Comparison of ENCODE assay signal across 9 cellular contexts in the genomic region with DNA sequence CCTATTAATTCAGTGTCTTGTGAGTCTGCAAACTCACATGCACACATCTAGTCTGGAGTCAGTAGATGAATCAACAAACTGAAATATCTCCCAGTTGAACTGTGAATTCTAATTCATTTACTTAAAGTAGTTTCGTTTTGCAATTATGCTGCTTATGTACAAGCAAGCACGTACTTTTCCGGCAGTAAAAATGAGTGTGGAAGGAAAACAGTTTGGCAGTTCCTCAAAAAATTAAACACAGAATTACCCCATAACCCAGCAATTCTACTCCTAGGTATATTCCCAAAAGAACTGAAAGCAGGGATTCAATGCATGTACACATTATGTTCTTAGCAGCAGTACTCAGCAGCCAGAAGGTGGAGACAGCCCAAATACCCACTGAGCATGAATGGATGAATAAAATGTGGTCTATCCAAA. TPM values are rescaled to one million over a fixed set of nuclear protein-coding genes. Genes with fewer than 3 reads are reported as not detected.
DNase-seq lines count a peak whose midpoint lies in the region; ATAC-seq, FAIRE-seq and TF ChIP-seq lines count a peak whose summit lies in the region.
"Had no signal": no experiment of that assay in that cellular context is flagged by ENCODE, and none has a peak within 500 bp of the region (broad histone marks: within the 10 kb centered on the region; RNA-seq: fewer than 3 reads in every experiment).

No MANE protein-coding gene starts in this region.

- peak; percentile 33 for TF ChIP-seq CTCF in astrocyte of the cerebellum (IDR thresholded peaks at IDR 0.05; ENCODE audit: low read depth, low read length, missing control alignments)
- TF ChIP-seq CTCF in MCF 10A (IDR thresholded peaks at IDR 0.05; ENCODE audit: unreplicated experiment) = no peak
- TF ChIP-seq CTCF in omental fat pad (IDR thresholded peaks at IDR 0.05) = no peak

- H3K27me3 Mint-ChIP-seq in MCF 10A (ENCODE audit: insufficient read depth, unreplicated experiment) = no peaks in the 10 kb centered on the region

- no peak for TF ChIP-seq POLR2A in GM12892 (IDR thresholded peaks at IDR 0.05; ENCODE audit: low read depth, low read length)

- H3K27ac ChIP-seq in mucosa of rectum (ENCODE audit: low read depth in 2 of 2, low read length in 2 of 2) = peak overlapping the region; percentile 11 to 27

- no peak for ATAC-seq in omental fat pad (ENCODE audit: low FRiP score)
- no peak for ATAC-seq in GM18519 (IDR thresholded peaks at IDR 0.05; ENCODE audit: low FRiP score, unreplicated experiment)

- H3K36me3 ChIP-seq in mucosa of rectum (ENCODE audit: control insufficient read depth in 2 of 2, insufficient read depth in 2 of 2, low read length in 2 of 2) = peaks cover 0 to 3% of the 10 kb centered on the region in 2 donors

- intact Hi-C loops in MCF 10A (cut with micrococcal nuclease) = no loop called here

- FAIRE-seq in GM12892 (lab: Jason Lieb, UNC) = peak; percentile 30

- no peaks in the 10 kb centered on the region for H3K9me3 ChIP-seq in mucosa of rectum (ENCODE audit: control insufficient read depth in 2 of 2, low read length in 2 of 2)

- peak overlapping the region in 1 of 2 donors; percentile 9 for H3K9ac ChIP-seq in mucosa of rectum (ENCODE audit: low read depth in 1 of 2, low read length in 2 of 2)

- in situ Hi-C loops in astrocyte of the cerebellum (cut with HindIII; ENCODE audit: low sequenced_read_pairs) = no loop called here

- H3K4me1 ChIP-seq in mucosa of rectum (ENCODE audit: control insufficient read depth in 2 of 2, insufficient read depth in 2 of 2, low read length in 2 of 2) = peaks cover 7 to 13% of the 10 kb centered on the region in 2 donors

- no peak overlapping the region for H3K27ac Mint-ChIP-seq in MCF 10A (ENCODE audit: low read depth, unreplicated experiment)

- peak; percentile 48 for DNase-seq in Ammon's horn (ENCODE audit: low spot score)
- no peak for DNase-seq in GM12892 (ENCODE audit: insufficient read length)
- no peak for DNase-seq in astrocyte of the cerebellum (ENCODE audit: low read depth)
- DNase-seq in MCF 10A (ENCODE audit: unreplicated experiment) = no peak
- no peak for DNase-seq in HPDE6-E6E7 (ENCODE audit: extremely low spot score)
- no peak for DNase-seq in omental fat pad (ENCODE audit: low spot score)
- DNase-seq: NCI-H2171 treated with DMSO at 0.1 percent for 48 hours had no signal

- no peaks in the 10 kb centered on the region for H3K9me3 Mint-ChIP-seq in MCF 10A (ENCODE audit: unreplicated experiment)

- POLR2A ChIA-PET in MCF 10A (lab: Yijun Ruan, JAX) = interaction anchor here (0.5 kb wide), 1 partner anchor 11 kb away, joined by 3 read pairs; no protein-coding TSS in a partner anchor

- H3K36me3 Mint-ChIP-seq in MCF 10A (ENCODE audit: insufficient read depth, unreplicated experiment) = peaks cover 27% of the 10 kb centered on the region

- no peaks in the 10 kb centered on the region for H3K27me3 ChIP-seq in mucosa of rectum (ENCODE audit: control insufficient read depth in 2 of 2, insufficient read depth in 2 of 2, low read length in 2 of 2)

- no TSS peak for BruUV-seq in MCF 10A (replicated peaks; lab: Mats Ljungman, UMichigan)

- CTCF ChIA-PET in MCF 10A (lab: Yijun Ruan, JAX) = no interaction called here

- H3K4me1 Mint-ChIP-seq in MCF 10A (ENCODE audit: insufficient read depth, unreplicated experiment) = peaks cover 9% of the 10 kb centered on the region

- no peak overlapping the region for H3K4me3 ChIP-seq in astrocyte of the cerebellum (ENCODE audit: low read depth, low read length)
- H3K4me3 ChIP-seq in mucosa of rectum (ENCODE audit: low read length in 2 of 2) = no peak overlapping the region

- H3K4me3 Mint-ChIP-seq in MCF 10A (ENCODE audit: unreplicated experiment) = no peak overlapping the region

RNA-seq across cellular contexts. Expression of a gene that starts 49.3 kb away (rescaled TPM):
- 164 TPM for polyA plus RNA-seq in GM12892 (2012; ENCODE audit: missing spikeins)
- total RNA-seq in MCF 10A (2022) = 426 and 430 TPM in 2 replicates
- 100 to 1,000 TPM; 104 to 175 (median 152) TPM for total RNA-seq in omental fat pad
